ENCODE assay signal across 1 cellular context in the genomic region with DNA sequence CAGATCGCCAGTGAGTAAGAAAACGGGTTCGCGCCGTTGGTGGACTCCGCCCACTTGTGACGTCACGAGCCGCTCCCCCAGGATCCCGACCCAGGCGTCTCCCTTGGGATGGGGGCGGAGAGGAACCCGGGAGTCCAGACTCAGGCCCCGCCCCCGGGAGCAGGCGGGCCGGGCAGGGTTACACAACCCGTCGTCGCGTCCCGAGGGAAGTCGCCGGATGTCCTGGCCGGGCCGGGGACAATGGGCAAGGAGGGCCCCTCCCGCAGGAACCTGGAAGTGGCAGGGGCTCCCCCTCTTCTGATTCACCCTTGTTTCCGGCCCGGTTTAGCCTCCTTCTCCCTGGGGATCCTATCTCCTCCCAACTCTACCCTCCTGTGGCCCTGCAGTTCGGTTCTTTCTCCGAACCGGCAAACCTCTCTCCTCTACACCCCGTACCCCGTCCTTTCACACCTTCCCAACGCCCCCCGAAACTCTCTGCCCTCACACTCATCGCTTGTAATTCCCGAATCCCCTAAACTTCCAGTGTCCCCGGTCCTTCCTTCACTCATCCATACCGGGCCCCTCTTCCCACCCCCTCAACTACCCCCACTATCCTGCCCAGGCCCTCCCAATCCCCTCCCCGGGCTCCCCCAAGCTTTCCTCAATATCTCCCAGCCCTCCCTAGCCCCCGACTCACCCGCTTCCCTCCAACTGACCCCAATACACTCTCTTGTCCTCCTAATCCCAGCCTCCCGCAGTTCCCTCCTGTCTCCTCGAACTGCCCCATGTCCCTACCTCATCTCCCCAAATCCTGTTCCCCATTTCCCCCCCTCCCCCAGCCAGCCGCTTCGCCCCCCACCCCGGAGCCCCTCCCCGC.
TF ChIP-seq lines count a peak whose summit lies in the region.

No MANE protein-coding gene starts in this region.

TF ChIP-seq in neural cell, 6 proteins besides CTCF, POLR2A, EP300 and RAD21:
- TF ChIP-seq EZH2 (IDR thresholded peaks at IDR 0.05; ENCODE audit: borderline replicate concordance, insufficient read depth, low read length, poor library complexity, severe bottlenecking), result no peak
- TF ChIP-seq MXI1 (conservative IDR thresholded peaks at IDR 0.05; ENCODE audit: poor library complexity, severe bottlenecking), result no peak
- TF ChIP-seq SMC3 (conservative IDR thresholded peaks at IDR 0.05; ENCODE audit: poor library complexity), result no peak
- TF ChIP-seq, protein P1, sequence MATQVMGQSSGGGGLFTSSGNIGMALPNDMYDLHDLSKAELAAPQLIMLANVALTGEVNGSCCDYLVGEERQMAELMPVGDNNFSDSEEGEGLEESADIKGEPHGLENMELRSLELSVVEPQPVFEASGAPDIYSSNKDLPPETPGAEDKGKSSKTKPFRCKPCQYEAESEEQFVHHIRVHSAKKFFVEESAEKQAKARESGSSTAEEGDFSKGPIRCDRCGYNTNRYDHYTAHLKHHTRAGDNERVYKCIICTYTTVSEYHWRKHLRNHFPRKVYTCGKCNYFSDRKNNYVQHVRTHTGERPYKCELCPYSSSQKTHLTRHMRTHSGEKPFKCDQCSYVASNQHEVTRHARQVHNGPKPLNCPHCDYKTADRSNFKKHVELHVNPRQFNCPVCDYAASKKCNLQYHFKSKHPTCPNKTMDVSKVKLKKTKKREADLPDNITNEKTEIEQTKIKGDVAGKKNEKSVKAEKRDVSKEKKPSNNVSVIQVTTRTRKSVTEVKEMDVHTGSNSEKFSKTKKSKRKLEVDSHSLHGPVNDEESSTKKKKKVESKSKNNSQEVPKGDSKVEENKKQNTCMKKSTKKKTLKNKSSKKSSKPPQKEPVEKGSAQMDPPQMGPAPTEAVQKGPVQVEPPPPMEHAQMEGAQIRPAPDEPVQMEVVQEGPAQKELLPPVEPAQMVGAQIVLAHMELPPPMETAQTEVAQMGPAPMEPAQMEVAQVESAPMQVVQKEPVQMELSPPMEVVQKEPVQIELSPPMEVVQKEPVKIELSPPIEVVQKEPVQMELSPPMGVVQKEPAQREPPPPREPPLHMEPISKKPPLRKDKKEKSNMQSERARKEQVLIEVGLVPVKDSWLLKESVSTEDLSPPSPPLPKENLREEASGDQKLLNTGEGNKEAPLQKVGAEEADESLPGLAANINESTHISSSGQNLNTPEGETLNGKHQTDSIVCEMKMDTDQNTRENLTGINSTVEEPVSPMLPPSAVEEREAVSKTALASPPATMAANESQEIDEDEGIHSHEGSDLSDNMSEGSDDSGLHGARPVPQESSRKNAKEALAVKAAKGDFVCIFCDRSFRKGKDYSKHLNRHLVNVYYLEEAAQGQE (IDR thresholded peaks at IDR 0.05; ENCODE audit: borderline replicate concordance), result no peak
- no peak for TF ChIP-seq POLR2AphosphoS5 (IDR thresholded peaks at IDR 0.05)
- no peak for TF ChIP-seq TAF1 (IDR thresholded peaks at IDR 0.05; ENCODE audit: low read depth)
